9 cellular contexts compared by ENCODE assay signal in genomic region chr1:207619833-207620572, GRCh38. TPM values are rescaled to one million over a fixed set of nuclear protein-coding genes. Genes with fewer than 3 reads are reported as not detected.
DNase-seq lines count a peak whose midpoint lies in the region; ATAC-seq and TF ChIP-seq lines count a peak whose summit lies in the region.
"Had no signal": no experiment of that assay in that cellular context is flagged by ENCODE, and none has a peak within 500 bp of the region (broad histone marks: within the 10 kb centered on the region; RNA-seq: fewer than 3 reads in every experiment).

No MANE protein-coding gene starts in this region.

- H3K4me1 ChIP-seq in trophoblast cell (ENCODE audit: control insufficient read depth in 1 of 2, insufficient read depth in 2 of 2, low read length in 2 of 2) = no peaks in the 10 kb centered on the region

- H2BK5ac ChIP-seq in trophoblast cell (ENCODE audit: low read depth, low read length, poor library complexity) = no peak overlapping the region

- H3K79me1 ChIP-seq in trophoblast cell (ENCODE audit: low read length) = no peaks in the 10 kb centered on the region

- no peak overlapping the region for H3K18ac ChIP-seq in trophoblast cell (ENCODE audit: low read length)

- in situ Hi-C loops in Caki2 (cut with HindIII; ENCODE audit: low pct_unique_long_range_greater_than_20kb, low sequenced_read_pairs) = no loop called here

- no peak overlapping the region for H3K23ac ChIP-seq in trophoblast cell (ENCODE audit: low read length)

- WGBS in trophoblast cell (ENCODE audit: extremely low coverage, insufficient coverage, insufficient read length) = no CpG with 5 or more reads among the region's 7 CpGs

- no peak overlapping the region for H3K27ac ChIP-seq in trophoblast cell (ENCODE audit: low read depth, low read length)

- no peak overlapping the region for H4K91ac ChIP-seq in trophoblast cell (ENCODE audit: low read depth, low read length)

- H3K36me3 ChIP-seq in trophoblast cell (ENCODE audit: control insufficient read depth in 1 of 2, insufficient read depth in 2 of 2, low read length in 2 of 2) = no peaks in the 10 kb centered on the region

- no peaks in the 10 kb centered on the region for H3K27me3 ChIP-seq in trophoblast cell (ENCODE audit: insufficient read depth, low read length)

- no peak overlapping the region for H4K12ac ChIP-seq in trophoblast cell (ENCODE audit: low read depth, low read length)

- H3K14ac ChIP-seq in trophoblast cell (ENCODE audit: low read length) = no peak overlapping the region

- H4K8ac ChIP-seq in trophoblast cell (ENCODE audit: low read depth, low read length) = no peak overlapping the region

- no peak overlapping the region for H3K4ac ChIP-seq in trophoblast cell (ENCODE audit: low read depth, low read length)

- peak; percentile 70 for TF ChIP-seq CTCF in WI38 (IDR thresholded peaks at IDR 0.05; ENCODE audit: low read depth, low read length)

- ATAC-seq in GM18861 (IDR thresholded peaks at IDR 0.05; ENCODE audit: unreplicated experiment) = peak; percentile 95
- ATAC-seq in HG03060 (IDR thresholded peaks at IDR 0.05; ENCODE audit: low read depth, unreplicated experiment) = peak; percentile 92

- H2AFZ ChIP-seq in trophoblast cell (ENCODE audit: insufficient read depth, low read length, poor library complexity) = no peak overlapping the region

- H3K4me3 ChIP-seq in WI38 (ENCODE audit: low read depth, low read length) = no peak overlapping the region
- no peak overlapping the region for H3K4me3 ChIP-seq in trophoblast cell (ENCODE audit: low read depth, low read length)

- H3K9ac ChIP-seq in trophoblast cell (ENCODE audit: low read length) = no peak overlapping the region

- H3K4me2 ChIP-seq in trophoblast cell (ENCODE audit: low read length) = no peak overlapping the region

- DNase-seq in Caki2 (ENCODE audit: low read depth) (peak; percentile 50), NCI-H2081 (lab: John Stamatoyannopoulos, UW) (peak; percentile 55 to 62), glomerular visceral epithelial cell (ENCODE audit: extremely low spot score) (peak; percentile 61), trophoblast cell (peak; percentile 24 to 74)
- no peak for DNase-seq in stimulated activated CD8-positive, alpha-beta memory T cell treated with anti-CD3 and anti-CD28 coated beads, Interleukin-4, amount 100 ng/mL, for 48 hours

- no peaks in the 10 kb centered on the region for H3K9me3 ChIP-seq in trophoblast cell (ENCODE audit: insufficient read depth, low read depth, low read length)

- no peaks in the 10 kb centered on the region for H3K79me2 ChIP-seq in trophoblast cell (ENCODE audit: control insufficient read depth, insufficient read depth, low read length, poor library complexity)

- H2BK12ac ChIP-seq in trophoblast cell (ENCODE audit: low read length) = no peak overlapping the region

- no peak overlapping the region for H2BK120ac ChIP-seq in trophoblast cell (ENCODE audit: insufficient read depth, low read length, poor library complexity)

- H2AK5ac ChIP-seq in trophoblast cell (ENCODE audit: low read length) = no peak overlapping the region

RNA-seq across cellular contexts. Expression of gene CR1L, which starts 24.9 kb away (rescaled TPM):
- not detected in 2 replicates for total RNA-seq in Caki2 (2014; rRNA removed; shearing (Covaris generic); ENCODE audit: low replicate concordance)
- not detected in 2 replicates for polyA plus RNA-seq in trophoblast cell (2013)
- total RNA-seq: activated CD8-positive, alpha-beta memory T cell treated with anti-CD3 and anti-CD28 coated beads for 36 hours had no signal
